ENCODE assay signal across 16 cellular contexts in genomic region chr6:136646377-136646776, GRCh38.
A peak's percentile ranks its signal among the peaks of the same experiment; 100 is the strongest.
DNase-seq lines count a peak whose midpoint lies in the region; ATAC-seq, FAIRE-seq and TF ChIP-seq lines count a peak whose summit lies in the region.
"Had no signal": no experiment of that assay in that cellular context is flagged by ENCODE, and none has a peak within 500 bp of the region (broad histone marks: within the 10 kb centered on the region; RNA-seq: fewer than 3 reads in every experiment).

No MANE protein-coding gene starts in this region.

- no peak overlapping the region for H3K4me3 Mint-ChIP-seq in astrocyte (ENCODE audit: unreplicated experiment)
- no peak overlapping the region for H3K4me3 Mint-ChIP-seq in CD8-positive, alpha-beta T cell
- H3K4me3 Mint-ChIP-seq: activated CD8-positive, alpha-beta T cell treated with anti-CD3 and anti-CD28 coated beads, Interleukin-2, amount 10 ng/mL, durations not matched to agents 7 days and 5 days; brain; effector memory CD8-positive, alpha-beta T cell had no signal

- no peak for ATAC-seq in CD8-positive, alpha-beta T cell
- ATAC-seq: HepG2 had no signal

- H3K4me2 ChIP-seq in astrocyte (ENCODE audit: low read length), result no peak overlapping the region

- H3K4me3 ChIP-seq in astrocyte (ENCODE audit: insufficient read depth, low read depth, low read length) (no peak overlapping the region), sigmoid colon (no peak overlapping the region)
- H3K4me3 ChIP-seq in CD8-positive, alpha-beta T cell (ENCODE audit: low read depth, low read length), result no peak overlapping the region
- H3K4me3 ChIP-seq: psoas muscle, uterus had no signal

- H3K9me3 ChIP-seq in astrocyte (ENCODE audit: insufficient read depth, low read depth, low read length), result no peaks in the 10 kb centered on the region
- H3K9me3 ChIP-seq in sigmoid colon, result no peaks in the 10 kb centered on the region
- no peaks in the 10 kb centered on the region for H3K9me3 ChIP-seq in CD8-positive, alpha-beta T cell (ENCODE audit: low read length)
- H3K9me3 ChIP-seq: psoas muscle, uterus had no signal

- no peak overlapping the region for H3K27ac ChIP-seq in astrocyte (ENCODE audit: low read depth, low read length)
- peak overlapping the region; percentile 27 to 74 (median 49) for H3K27ac ChIP-seq in sigmoid colon
- no peak overlapping the region for H3K27ac ChIP-seq in CD8-positive, alpha-beta T cell (ENCODE audit: low read depth, low read length)
- H3K27ac ChIP-seq: psoas muscle had no signal

- H3K79me2 ChIP-seq in astrocyte (ENCODE audit: insufficient read depth, low read length), result no peaks in the 10 kb centered on the region

- no peak for TF ChIP-seq EP300 in sigmoid colon (IDR thresholded peaks at IDR 0.05)

- H3K27me3 ChIP-seq in astrocyte (ENCODE audit: insufficient read depth, low read length), result no peaks in the 10 kb centered on the region
- no peaks in the 10 kb centered on the region for H3K27me3 ChIP-seq in sigmoid colon
- no peaks in the 10 kb centered on the region for H3K27me3 ChIP-seq in CD8-positive, alpha-beta T cell (ENCODE audit: insufficient read depth, low read length)
- H3K27me3 ChIP-seq: uterus had no signal

- DNase-seq in Ammon's horn (ENCODE audit: low spot score) (peak; percentile 28), astrocyte (ENCODE audit: low read depth) (peak; percentile 53), globus pallidus (ENCODE audit: low spot score) (peak; percentile 20), sigmoid colon (no peak), SKM-1 treated with dmso at 0.1 percent for 144 hours (lab: John Stamatoyannopoulos, UW; ENCODE audit: unreplicated experiment) (no peak), OCI-M2 (lab: John Stamatoyannopoulos, UW; ENCODE audit: unreplicated experiment) (no peak), NOMO-1 treated with dmso at 0.1 percent for 144 hours (lab: John Stamatoyannopoulos, UW; ENCODE audit: unreplicated experiment) (no peak)
- no peak for DNase-seq in CD8-positive, alpha-beta T cell
- DNase-seq: activated CD8-positive, alpha-beta T cell treated with anti-CD3 and anti-CD28 coated beads, Interleukin-2, amount 10 ng/mL, durations not matched to agents 7 days and 5 days; effector memory CD8-positive, alpha-beta T cell; NCI-H1105; psoas muscle; uterus had no signal

- no peak overlapping the region for H3K27ac Mint-ChIP-seq in astrocyte (ENCODE audit: unreplicated experiment)
- no peak overlapping the region for H3K27ac Mint-ChIP-seq in CD8-positive, alpha-beta T cell
- H3K27ac Mint-ChIP-seq: activated CD8-positive, alpha-beta T cell treated with anti-CD3 and anti-CD28 coated beads, Interleukin-2, amount 10 ng/mL, durations not matched to agents 7 days and 5 days had no signal

- H3K27me3 Mint-ChIP-seq in astrocyte (ENCODE audit: low read depth, unreplicated experiment), result no peaks in the 10 kb centered on the region
- no peaks in the 10 kb centered on the region for H3K27me3 Mint-ChIP-seq in CD8-positive, alpha-beta T cell (ENCODE audit: low read depth)
- H3K27me3 Mint-ChIP-seq: effector memory CD8-positive, alpha-beta T cell had no signal

- H2AFZ ChIP-seq in astrocyte (ENCODE audit: low read depth, low read length), result no peak overlapping the region

- H3K4me1 ChIP-seq in astrocyte (ENCODE audit: insufficient read depth, low read length) (peaks cover 14% of the 10 kb centered on the region), sigmoid colon (peaks cover 0 to 28% (median 17%) of the 10 kb centered on the region in 4 donors)
- H3K4me1 ChIP-seq in CD8-positive, alpha-beta T cell (ENCODE audit: insufficient read depth, low read length), result peaks cover 10% of the 10 kb centered on the region

- H3K36me3 ChIP-seq in astrocyte (ENCODE audit: insufficient read depth, low read length), result no peaks in the 10 kb centered on the region
- H3K36me3 ChIP-seq in sigmoid colon, result no peaks in the 10 kb centered on the region
- H3K36me3 ChIP-seq in CD8-positive, alpha-beta T cell (ENCODE audit: insufficient read depth, low read length), result no peaks in the 10 kb centered on the region
- H3K36me3 ChIP-seq: uterus had no signal

- FAIRE-seq in astrocyte (lab: Jason Lieb, UNC), result peak; percentile 5
- FAIRE-seq: H54, HepG2 had no signal

- no peaks in the 10 kb centered on the region for H3K9me3 Mint-ChIP-seq in astrocyte (ENCODE audit: unreplicated experiment)
- H3K9me3 Mint-ChIP-seq in CD8-positive, alpha-beta T cell, result no peaks in the 10 kb centered on the region
- H3K9me3 Mint-ChIP-seq: brain; effector memory CD8-positive, alpha-beta T cell had no signal

- no peaks in the 10 kb centered on the region for H4K20me1 ChIP-seq in astrocyte (ENCODE audit: insufficient read depth, low read length)

- CTCF ChIA-PET in CD8-positive, alpha-beta T cell (lab: Charles Lee), result interaction anchor here (1.0 to 8.8 kb wide), 4 partner anchors 118 to 150 kb away, joined by 4 to 269 read pairs (median 48); partner anchors contain the start of gene MAP3K5

- no peaks in the 10 kb centered on the region for H3K4me1 Mint-ChIP-seq in astrocyte (ENCODE audit: low read depth, unreplicated experiment)
- no peaks in the 10 kb centered on the region for H3K4me1 Mint-ChIP-seq in CD8-positive, alpha-beta T cell (ENCODE audit: low read depth)
- H3K4me1 Mint-ChIP-seq: brain had no signal

- intact Hi-C loops in sigmoid colon (cut with DNase I), result no loop called here
- intact Hi-C loops in CD8-positive, alpha-beta T cell (cut with DNase I, micrococcal nuclease), result loop anchor here in 1 of 2 experiments (10.0 kb wide), 2 partner anchors 178 to 998 kb away; partner anchors contain the start of gene PEX7

- no peak for TF ChIP-seq CTCF in astrocyte (IDR thresholded peaks at IDR 0.05; ENCODE audit: insufficient read depth, low read depth, low read length)
- no peak for TF ChIP-seq CTCF in sigmoid colon (IDR thresholded peaks at IDR 0.05)
- TF ChIP-seq CTCF in CD8-positive, alpha-beta T cell (IDR thresholded peaks at IDR 0.05), result no peak

- no peak for TF ChIP-seq POLR2A in sigmoid colon (IDR thresholded peaks at IDR 0.05)

- 75 to 80% methylated on average over 3 of the region's 3 CpGs for WGBS in sigmoid colon, 2 donors

- no peaks in the 10 kb centered on the region for H3K36me3 Mint-ChIP-seq in astrocyte (ENCODE audit: low read depth, unreplicated experiment)
- peaks cover 6% of the 10 kb centered on the region for H3K36me3 Mint-ChIP-seq in CD8-positive, alpha-beta T cell
- H3K36me3 Mint-ChIP-seq: brain had no signal

- no peak overlapping the region for H3K9ac ChIP-seq in astrocyte (ENCODE audit: low read length)

- POLR2A ChIA-PET in CD8-positive, alpha-beta T cell (lab: Charles Lee), result interaction anchor here (1.1 to 3.9 kb wide), 3 partner anchors 64 to 434 kb away, joined by 3 to 60 read pairs (median 3); partner anchors contain the start of gene MAP3K5

Comparison
In these comparisons a context has a peak if more than half of its experiments do, and no peak if none do; other contexts are left out.
1. DNase-seq: peak in Ammon's horn (single experiment), astrocyte (single experiment) and globus pallidus (single experiment); none in sigmoid colon (single experiment), CD8-positive, alpha-beta T cell (0 of 7), SKM-1 treated with dmso at 0.1 percent for 144 hours (single experiment), OCI-M2 (single experiment) and NOMO-1 treated with dmso at 0.1 percent for 144 hours (single experiment).
2. H3K27ac ChIP-seq: peak in sigmoid colon (4 of 4); none in astrocyte (single experiment) and CD8-positive, alpha-beta T cell (single experiment).